ENCODE assay signal across 23 cellular contexts in genomic region chr12:112091563-112091962, GRCh38.
"Had no signal": no experiment of that assay in that cellular context is flagged by ENCODE, and none has a peak within 500 bp of the region (broad histone marks: within the 10 kb centered on the region; RNA-seq: fewer than 3 reads in every experiment).

No MANE protein-coding gene starts in this region.

- H3K4me1 Mint-ChIP-seq: nephron, neural progenitor cell had no signal

- DNase-seq: effector CD8-positive, alpha-beta T cell; foreskin keratinocyte; heart left ventricle; kidney; left lung; mesendoderm; midbrain; naive thymus-derived CD4-positive, alpha-beta T cell; sigmoid colon; stimulated activated CD4-positive, alpha-beta T cell treated with anti-CD3 and anti-CD28 coated beads, Interleukin-2, amount 100 ng/mL, for 24 hours; stimulated activated CD4-positive, alpha-beta T cell treated with anti-CD3 and anti-CD28 coated beads, Interleukin-4, amount 100 ng/mL, for 24 hours; stimulated activated naive CD4-positive, alpha-beta T cell treated with Interleukin-2 at 50 U/mL for 16 hours; stomach; thyroid gland had no signal

- H3K4me3 Mint-ChIP-seq: nephron; neural progenitor cell; stimulated activated effector memory CD8-positive, alpha-beta T cell treated with anti-CD3 and anti-CD28 coated beads, Interleukin-12 subunit alpha, Interleukin-12 subunit beta, amount 100 ng/mL, for 72 hours; type B pancreatic cell had no signal

- H3K4me2 ChIP-seq: hepatocyte, neural progenitor cell had no signal

- H3K4me1 ChIP-seq: neural progenitor cell, prostate gland, thyroid gland had no signal

- H3K27me3 Mint-ChIP-seq: naive thymus-derived CD4-positive, alpha-beta T cell; type B pancreatic cell had no signal

- H3K9ac ChIP-seq: neural progenitor cell had no signal

- H3K9me3 Mint-ChIP-seq: naive thymus-derived CD4-positive, alpha-beta T cell; nephron; neural progenitor cell; stimulated activated effector memory CD8-positive, alpha-beta T cell treated with anti-CD3 and anti-CD28 coated beads, Interleukin-12 subunit alpha, Interleukin-12 subunit beta, amount 100 ng/mL, for 72 hours; type B pancreatic cell had no signal

- H3K27me3 ChIP-seq: esophagus muscularis mucosa, foreskin keratinocyte, gastroesophageal sphincter, heart left ventricle, hepatocyte, left lung, neural progenitor cell, right atrium auricular region, sigmoid colon, stomach, thyroid gland had no signal

- H3K9me3 ChIP-seq: esophagus muscularis mucosa, gastroesophageal sphincter, heart left ventricle, left lung, prostate gland, right atrium auricular region, sigmoid colon, stomach, thyroid gland had no signal

- H3K27ac Mint-ChIP-seq: nephron, neural progenitor cell, type B pancreatic cell had no signal

- H3K27ac ChIP-seq: esophagus muscularis mucosa, foreskin keratinocyte, gastroesophageal sphincter, heart left ventricle, hepatocyte, left lung, neural progenitor cell, prostate gland, right atrium auricular region, sigmoid colon, stomach, thyroid gland had no signal

- H2AFZ ChIP-seq: hepatocyte, neural progenitor cell had no signal

- ATAC-seq: foreskin keratinocyte; gastroesophageal sphincter; heart left ventricle; left lung; naive thymus-derived CD4-positive, alpha-beta T cell; stimulated activated effector memory CD8-positive, alpha-beta T cell treated with anti-CD3 and anti-CD28 coated beads, Interleukin-12 subunit alpha, Interleukin-12 subunit beta, amount 100 ng/mL, for 72 hours had no signal

- H3K4me3 ChIP-seq: esophagus muscularis mucosa, gastroesophageal sphincter, heart left ventricle, hepatocyte, left lung, neural progenitor cell, prostate gland, right atrium auricular region, sigmoid colon, stomach, thyroid gland had no signal
